Comparison of ENCODE assay signal across 8 cellular contexts in the genomic region with DNA sequence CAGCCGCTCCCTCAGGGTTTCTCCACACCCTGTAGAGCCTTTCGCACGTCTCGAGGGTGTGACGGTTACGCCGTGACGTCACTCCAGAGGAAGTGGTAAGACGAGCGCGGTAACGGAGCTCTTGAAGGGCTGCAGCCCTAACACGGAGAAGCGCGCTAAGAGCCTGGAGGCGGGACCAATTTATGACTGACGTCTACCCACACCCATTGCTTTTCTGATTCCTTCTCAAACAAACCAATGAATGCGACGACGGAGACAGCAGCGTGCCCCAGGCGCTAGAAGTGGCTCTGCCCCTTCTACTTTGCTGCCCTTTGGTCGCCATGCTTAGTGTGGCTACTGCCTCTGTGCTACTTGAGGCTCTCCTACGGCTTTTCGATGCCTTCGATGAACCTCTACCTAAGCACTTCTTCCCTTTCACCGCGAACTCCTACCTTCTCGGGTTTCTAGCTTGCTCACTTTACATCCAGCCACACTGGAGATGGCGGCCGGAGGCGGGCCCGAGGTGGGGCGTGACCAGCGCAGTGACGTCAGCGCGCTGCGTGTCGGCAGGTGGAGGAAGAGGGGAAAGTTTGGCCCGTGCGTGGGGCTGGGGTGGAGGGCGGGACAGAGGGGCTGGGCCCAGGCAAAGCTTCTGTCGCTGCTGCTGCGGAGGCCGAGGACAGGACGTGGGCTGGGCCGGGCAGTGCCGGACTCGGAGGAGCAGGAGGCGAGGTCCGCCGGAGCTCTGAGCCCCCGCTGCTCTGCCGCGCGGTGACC. TPM values are rescaled to one million over a fixed set of nuclear protein-coding genes. Genes with fewer than 3 reads are reported as not detected.
DNase-seq lines count a peak whose midpoint lies in the region; ATAC-seq and TF ChIP-seq lines count a peak whose summit lies in the region.

A gene (plus strand): TSS at position 572 of the 756 bp plus-strand sequence. CDS start 340 bp downstream, outside the sequence.

- H3K27me3 ChIP-seq in Panc1 (ENCODE audit: control insufficient read depth, insufficient read depth, low read length) (no peaks in the 10 kb centered on the region), mucosa of rectum (ENCODE audit: control insufficient read depth in 2 of 2, insufficient read depth in 2 of 2, low read length in 2 of 2) (no peaks in the 10 kb centered on the region)

- H3K4me1 ChIP-seq in Panc1 (ENCODE audit: control insufficient read depth, insufficient read depth, low read length) (peaks cover 17% of the 10 kb centered on the region), mucosa of rectum (ENCODE audit: control insufficient read depth in 2 of 2, insufficient read depth in 2 of 2, low read length in 2 of 2) (peaks cover 6 to 13% of the 10 kb centered on the region in 2 donors)

- peaks cover 46% of the 10 kb centered on the region for H3K4me1 Mint-ChIP-seq in activated T-cell treated with anti-CD3 and anti-CD28 coated beads, Interleukin-2, amount 50 U/mL, for 4 hours (ENCODE audit: low read depth)

- no peaks in the 10 kb centered on the region for H3K27me3 Mint-ChIP-seq in activated T-cell treated with anti-CD3 and anti-CD28 coated beads, Interleukin-2, amount 50 U/mL, for 4 hours (ENCODE audit: low read depth)

- POLR2A ChIA-PET in Panc1 (lab: Charles Lee), result interaction anchor here (0.6 kb wide), 1 partner anchor 17 kb away, joined by 5 read pairs; no protein-coding TSS in a partner anchor

- BruUV-seq in Panc1 (replicated peaks; lab: Mats Ljungman, UMichigan), result no TSS peak

- intact Hi-C loops in Panc1 (cut with micrococcal nuclease; ENCODE audit: unreplicated experiment), result no loop called here

- in situ Hi-C loops in Panc1 (cut with HindIII; ENCODE audit: low pct_unique_long_range_greater_than_20kb, low sequenced_read_pairs), result no loop called here

- H3K9me3 Mint-ChIP-seq in activated T-cell treated with anti-CD3 and anti-CD28 coated beads, Interleukin-2, amount 50 U/mL, for 4 hours, result no peaks in the 10 kb centered on the region

- TF ChIP-seq POLR2A in erythroblast (IDR thresholded peaks at IDR 0.05; ENCODE audit: low read length), result peak; percentile 75

- CTCF ChIA-PET in Panc1 (lab: Charles Lee), result interaction anchor here (0.6 kb wide), 1 partner anchor 234 kb away, joined by 3 read pairs; no protein-coding TSS in a partner anchor

- DNase-seq in DMS153 treated with DMSO at 0.1 percent for 48 hours (lab: John Stamatoyannopoulos, UW; ENCODE audit: unreplicated experiment) (peak; percentile 89), KG1 (lab: John Stamatoyannopoulos, UW) (peak; percentile 99), Panc1 (ENCODE audit: low read depth, low spot score) (peak; percentile 97), erythroblast (lab: John Stamatoyannopoulos, UW) (peak; percentile 100)
- DNase-seq in activated T-cell treated with anti-CD3 and anti-CD28 coated beads, Interleukin-2, amount 50 U/mL, for 4 hours, result peak; percentile 95
- DNase-seq in stimulated activated CD8-positive, alpha-beta memory T cell treated with anti-CD3 and anti-CD28 coated beads, Interleukin-4, amount 100 ng/mL, for 48 hours, result peak; percentile 97

- TF ChIP-seq CTCF in Panc1 (IDR thresholded peaks at IDR 0.05), result no peak

- H3K4me3 ChIP-seq in Panc1 (ENCODE audit: low read depth in 2 of 2, low read length in 2 of 2) (peak within 1 kb of the TSS; percentile 73 to 84), mucosa of rectum (ENCODE audit: low read length in 2 of 2) (peak within 1 kb of the TSS; percentile 87 to 90)

- peak; percentile 94 for ATAC-seq in GM21717 (IDR thresholded peaks at IDR 0.05; ENCODE audit: unreplicated experiment)
- peak; percentile 96 for ATAC-seq in Panc1
- ATAC-seq in activated T-cell treated with anti-CD3 and anti-CD28 coated beads, Interleukin-2, amount 50 U/mL, for 4 hours, result peak; percentile 89 to 93

- peak within 1 kb of the TSS; percentile 94 to 97 for H3K9ac ChIP-seq in mucosa of rectum (ENCODE audit: low read depth in 1 of 2, low read length in 2 of 2)

- peaks cover 9% of the 10 kb centered on the region for H3K36me3 Mint-ChIP-seq in activated T-cell treated with anti-CD3 and anti-CD28 coated beads, Interleukin-2, amount 50 U/mL, for 4 hours (ENCODE audit: insufficient read depth)

- H3K27ac ChIP-seq in Panc1 (ENCODE audit: low read length) (peak within 1 kb of the TSS; percentile 98), mucosa of rectum (ENCODE audit: low read depth in 2 of 2, low read length in 2 of 2) (peak within 1 kb of the TSS; percentile 96 to 99)

- peak within 1 kb of the TSS; percentile 87 for H3K4me3 Mint-ChIP-seq in activated T-cell treated with anti-CD3 and anti-CD28 coated beads, Interleukin-2, amount 50 U/mL, for 4 hours

- H3K9me3 ChIP-seq in Panc1 (ENCODE audit: control insufficient read depth, insufficient read depth, low read depth, low read length), result no peaks in the 10 kb centered on the region
- H3K9me3 ChIP-seq in mucosa of rectum (ENCODE audit: control insufficient read depth in 2 of 2, low read length in 2 of 2), result no peaks in the 10 kb centered on the region

- H3K36me3 ChIP-seq in Panc1 (ENCODE audit: control insufficient read depth, insufficient read depth, low read length), result peaks cover 4% of the 10 kb centered on the region; the same call in 1 of the 2 replicates
- no peaks in the 10 kb centered on the region for H3K36me3 ChIP-seq in mucosa of rectum (ENCODE audit: control insufficient read depth in 2 of 2, insufficient read depth in 2 of 2, low read length in 2 of 2)

RNA-seq across cellular contexts. Expression of the gene that starts here (rescaled TPM):
- 33.2 TPM for total RNA-seq in Panc1 (2021; ENCODE audit: unreplicated experiment)
- polyA plus RNA-seq in Panc1 (2012; ENCODE audit: insufficient read length), result 20.4 TPM
- total RNA-seq in activated T-cell treated with anti-CD3 and anti-CD28 coated beads, Interleukin-2, amount 50 U/mL, for 4 hours, result 10 to 100 TPM; 45.3 to 47.4 (median 45.5) TPM

Comparison
In these comparisons a context has a peak if more than half of its experiments do, and no peak if none do; other contexts are left out.
1. Peak in every context shown above with its lines: DNase-seq, ATAC-seq, H3K4me3 ChIP-seq and H3K27ac ChIP-seq.